ENCODE assay signal across 8 cellular contexts in the genomic region with DNA sequence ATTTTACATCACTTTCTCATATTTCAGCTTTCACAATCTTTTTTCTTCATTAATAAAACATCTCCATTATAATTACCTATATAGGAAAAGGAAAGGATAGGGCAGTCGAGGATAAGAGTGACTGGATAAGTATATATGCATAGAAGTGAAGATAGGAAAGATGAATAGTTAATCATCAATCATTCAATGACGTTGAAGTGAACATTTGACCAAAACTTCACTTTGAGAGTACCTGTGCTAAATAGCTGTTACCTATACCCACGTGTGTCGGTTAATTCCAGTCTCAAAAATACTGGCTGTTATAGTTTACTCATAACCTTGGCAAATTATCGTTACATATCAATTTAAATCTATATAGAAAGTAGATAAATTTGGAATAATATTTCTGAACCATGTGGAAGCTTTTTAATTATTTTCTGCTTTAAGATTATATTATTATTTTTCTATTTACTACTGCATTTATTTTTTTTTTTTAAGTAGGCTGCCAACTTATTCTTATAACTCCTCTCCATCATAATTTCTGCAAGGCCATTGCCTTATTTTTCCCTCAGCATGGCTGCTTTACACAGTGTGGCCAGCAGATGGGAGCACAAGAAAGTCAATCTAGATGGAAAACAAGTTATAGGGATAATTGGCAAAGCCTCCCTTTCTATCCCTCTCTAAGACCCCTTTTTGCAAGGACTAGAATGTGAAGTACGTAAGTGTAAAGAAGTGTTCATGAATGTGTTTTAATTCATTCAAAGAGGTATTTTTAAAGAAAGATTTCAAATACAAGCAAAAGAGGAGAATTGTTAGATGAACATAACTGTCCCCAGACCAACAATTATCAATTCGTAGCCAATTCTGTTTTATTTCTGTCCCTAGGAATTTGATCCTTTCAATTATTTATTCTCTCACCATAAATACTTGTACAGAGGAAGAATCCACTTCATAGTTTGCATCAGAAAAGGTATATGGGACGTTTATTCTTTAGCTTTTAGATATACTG.
A peak's percentile ranks its signal among the peaks of the same experiment; 100 is the strongest.
DNase-seq lines count a peak whose midpoint lies in the region; ATAC-seq and TF ChIP-seq lines count a peak whose summit lies in the region.

No MANE protein-coding gene starts in this region.

- H3F3A ChIP-seq in DOHH2 (ENCODE audit: control insufficient read depth, insufficient read depth): no peaks in the 10 kb centered on the region

- no peaks in the 10 kb centered on the region for H3K36me3 ChIP-seq in DOHH2 (ENCODE audit: control insufficient read depth, low read length)

- no peak overlapping the region for H3K27ac ChIP-seq in DOHH2 (ENCODE audit: low read depth, low read length)
- H3K27ac ChIP-seq in right cardiac atrium (ENCODE audit: low read length): no peak overlapping the region

- no peaks in the 10 kb centered on the region for H3K4me1 Mint-ChIP-seq in T-cell

- no peaks in the 10 kb centered on the region for H3K9me2 ChIP-seq in DOHH2 (replicated peaks; ENCODE audit: control insufficient read depth, low read length)

- ATAC-seq in right cardiac atrium: no peak
- no peak for ATAC-seq in T-cell (replicated peaks in 1 of 4)
- ATAC-seq in HG02571 (IDR thresholded peaks at IDR 0.05; ENCODE audit: unreplicated experiment): no peak
- no peak for ATAC-seq in HG03565 (IDR thresholded peaks at IDR 0.05; ENCODE audit: unreplicated experiment)

- H3K4me3 ChIP-seq in DOHH2 (ENCODE audit: low read length) (no peak overlapping the region), right cardiac atrium (ENCODE audit: low read length) (no peak overlapping the region)

- H3K9me3 ChIP-seq in DOHH2 (ENCODE audit: control insufficient read depth, insufficient read depth, low read length): no peaks in the 10 kb centered on the region
- H3K9me3 ChIP-seq in right cardiac atrium (ENCODE audit: control insufficient read depth, low read length): no peaks in the 10 kb centered on the region

- H3K9me3 Mint-ChIP-seq in T-cell: no peaks in the 10 kb centered on the region

- WGBS in right cardiac atrium: 73% methylated on average over 8 of the region's 8 CpGs

- no peak overlapping the region for H3K4me3 Mint-ChIP-seq in T-cell

- no peaks in the 10 kb centered on the region for H3K79me2 ChIP-seq in DOHH2 (ENCODE audit: control insufficient read depth, low read length)

- H3K27me3 Mint-ChIP-seq in T-cell: no peaks in the 10 kb centered on the region

- H3K36me3 Mint-ChIP-seq in T-cell: no peaks in the 10 kb centered on the region

- intact Hi-C loops in right cardiac atrium (cut with DNase I): no loop called here

- H4K20me1 ChIP-seq in DOHH2 (ENCODE audit: control insufficient read depth, insufficient read depth, low read depth, low read length): no peaks in the 10 kb centered on the region

- H3K27me3 ChIP-seq in DOHH2 (ENCODE audit: control insufficient read depth, low read length) (no peaks in the 10 kb centered on the region), right cardiac atrium (ENCODE audit: control insufficient read depth, insufficient read depth) (no peaks in the 10 kb centered on the region)

- POLR2A ChIA-PET in T-cell (lab: Charles Lee): interaction anchor here in 1 of 2 donors (0.7 kb wide), 2 partner anchors 10 to 227 kb away, joined by 4 to 5 read pairs; no protein-coding TSS in a partner anchor

- CTCF ChIA-PET in T-cell (lab: Charles Lee): no interaction called here

- peak; percentile 62 for TF ChIP-seq CTCF in DOHH2 (IDR thresholded peaks at IDR 0.05; ENCODE audit: low read depth, low read length, poor library complexity, severe bottlenecking)

- DNase-seq in LHCN-M2 (ENCODE audit: low read depth) (peak; percentile 49), SKM-1 treated with dmso at 0.1 percent for 144 hours (lab: John Stamatoyannopoulos, UW; ENCODE audit: unreplicated experiment) (peak; percentile 21), right cardiac atrium (peak in 2 of 3 donors; percentile 13 to 55), T-cell (no peak)
- DNase-seq in activated CD4-positive, CD25-positive, alpha-beta regulatory T cell treated with anti-CD3 and anti-CD28 coated beads, Interleukin-2, amount 50 U/mL, for 72 hours: no peak

- no peak overlapping the region for H3K27ac Mint-ChIP-seq in T-cell

- H3K4me1 ChIP-seq in DOHH2 (ENCODE audit: control insufficient read depth, low read length) (peaks cover 28% of the 10 kb centered on the region), right cardiac atrium (ENCODE audit: control insufficient read depth, insufficient read depth, low read length) (no peaks in the 10 kb centered on the region)

- H3K4me2 ChIP-seq in DOHH2 (ENCODE audit: low read length): no peak overlapping the region

Comparison
In these comparisons a context has a peak if more than half of its experiments do, and no peak if none do; other contexts are left out.
1. DNase-seq: peak in LHCN-M2 (single experiment), SKM-1 treated with dmso at 0.1 percent for 144 hours (single experiment) and right cardiac atrium (2 of 3); none in activated CD4-positive, CD25-positive, alpha-beta regulatory T cell treated with anti-CD3 and anti-CD28 coated beads, Interleukin-2, amount 50 U/mL, for 72 hours (single experiment) and T-cell (0 of 34).